ENCODE assay signal across 17 cellular contexts in the genomic region with DNA sequence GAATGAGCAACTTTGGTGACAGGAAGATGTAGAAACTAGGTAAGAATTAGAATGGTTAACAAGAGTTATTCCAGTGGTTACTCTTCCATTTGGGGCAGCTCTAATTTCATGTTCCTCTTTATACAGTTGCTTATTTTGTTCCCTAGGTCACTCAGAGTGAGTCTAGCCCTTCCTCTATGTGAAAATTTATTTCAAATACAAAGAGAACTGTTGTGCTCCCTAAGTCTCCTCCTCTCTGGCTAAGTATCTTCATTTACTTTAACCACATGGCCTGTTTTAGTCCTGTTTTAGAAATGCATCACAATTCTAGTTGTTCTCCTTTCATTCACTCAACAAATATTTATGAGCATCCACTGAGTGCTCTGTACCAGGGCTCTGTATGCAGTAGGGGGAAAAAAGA. TPM values are rescaled to one million over a fixed set of nuclear protein-coding genes. Genes with fewer than 3 reads are reported as not detected.
A peak's percentile ranks its signal among the peaks of the same experiment; 100 is the strongest.
DNase-seq lines count a peak whose midpoint lies in the region; ATAC-seq and TF ChIP-seq lines count a peak whose summit lies in the region.
"Had no signal": no experiment of that assay in that cellular context is flagged by ENCODE, and none has a peak within 500 bp of the region (broad histone marks: within the 10 kb centered on the region; RNA-seq: fewer than 3 reads in every experiment).

No MANE protein-coding gene starts in this region.

- no peak for TF ChIP-seq CTCF in OCI-LY3 (IDR thresholded peaks at IDR 0.05; ENCODE audit: low read depth, low read length)
- no peak for TF ChIP-seq CTCF in nephron progenitor cell (IDR thresholded peaks at IDR 0.05)
- TF ChIP-seq CTCF in heart left ventricle (IDR thresholded peaks at IDR 0.05) = no peak

- peaks cover 4% of the 10 kb centered on the region for H3K27me3 Mint-ChIP-seq in nephron progenitor cell (ENCODE audit: low read depth, poor library complexity)
- H3K27me3 Mint-ChIP-seq: activated naive CD4-positive, alpha-beta T cell treated with anti-CD3 and anti-CD28 coated beads, Interleukin-2, amount 10 ng/mL, durations not matched to agents 7 days and 5 days had no signal

- no peak overlapping the region for H3K4me3 ChIP-seq in OCI-LY3 (ENCODE audit: low read length)
- no peak overlapping the region for H3K4me3 ChIP-seq in heart left ventricle
- H3K4me3 ChIP-seq: skin epidermis had no signal

- H3K4me2 ChIP-seq in OCI-LY3 (ENCODE audit: low read length) = peak overlapping the region; percentile 21; the same call in 1 of the 2 replicates

- no peaks in the 10 kb centered on the region for H4K20me1 ChIP-seq in OCI-LY3 (ENCODE audit: insufficient read depth, low read length)

- H3K27me3 ChIP-seq in OCI-LY3 (ENCODE audit: low read depth, low read length) (peaks cover 3% of the 10 kb centered on the region; the same call in 1 of the 2 replicates), heart left ventricle (no peaks in the 10 kb centered on the region)

- H3K9me3 Mint-ChIP-seq in nephron progenitor cell = no peaks in the 10 kb centered on the region
- H3K9me3 Mint-ChIP-seq: activated naive CD4-positive, alpha-beta T cell treated with anti-CD3 and anti-CD28 coated beads, Interleukin-2, amount 10 ng/mL, durations not matched to agents 7 days and 5 days; T-helper 1 cell treated with Interleukin-12 subunit alpha and Interleukin-12 subunit beta and Interleukin-4 antibody, amounts not matched to agents 30 μg/mL and 1 μg/mL, for 36 hours had no signal

- H3K27ac Mint-ChIP-seq in nephron progenitor cell = peak overlapping the region; percentile 85
- H3K27ac Mint-ChIP-seq: activated naive CD4-positive, alpha-beta T cell treated with anti-CD3 and anti-CD28 coated beads, Interleukin-2, amount 10 ng/mL, durations not matched to agents 7 days and 5 days; T-helper 1 cell treated with Interleukin-12 subunit alpha and Interleukin-12 subunit beta and Interleukin-4 antibody, amounts not matched to agents 30 μg/mL and 1 μg/mL, for 36 hours had no signal

- no peak overlapping the region for H3K9ac ChIP-seq in OCI-LY3 (ENCODE audit: low read length)

- H3K4me1 ChIP-seq in OCI-LY3 (ENCODE audit: low read length) (peaks cover 17% of the 10 kb centered on the region), heart left ventricle (peaks cover 0 to 9% (median 2%) of the 10 kb centered on the region in 12 donors)
- H3K4me1 ChIP-seq: Caco-2 had no signal

- intact Hi-C loops in heart left ventricle (cut with DNase I) = no loop called here

- no peaks in the 10 kb centered on the region for H3K79me2 ChIP-seq in OCI-LY3 (ENCODE audit: low read length)

- ATAC-seq in GM18505 (IDR thresholded peaks at IDR 0.05; ENCODE audit: unreplicated experiment) = peak; percentile 18
- peak; percentile 28 for ATAC-seq in HG02610 (IDR thresholded peaks at IDR 0.05; ENCODE audit: unreplicated experiment)
- ATAC-seq in heart left ventricle = no peak
- ATAC-seq: HepG2 had no signal

- H3K9me3 ChIP-seq in OCI-LY3 (ENCODE audit: insufficient read depth, low read length) = no peaks in the 10 kb centered on the region; the same call in 1 of the 2 replicates
- H3K9me3 ChIP-seq in heart left ventricle = no peaks in the 10 kb centered on the region
- H3K9me3 ChIP-seq: Caco-2 had no signal

- no peaks in the 10 kb centered on the region for H3K36me3 Mint-ChIP-seq in nephron progenitor cell (ENCODE audit: low read depth)
- H3K36me3 Mint-ChIP-seq: activated naive CD4-positive, alpha-beta T cell treated with anti-CD3 and anti-CD28 coated beads, Interleukin-2, amount 10 ng/mL, durations not matched to agents 7 days and 5 days had no signal

- DNase-seq in nephron progenitor cell = no peak
- no peak for DNase-seq in GM19240 (ENCODE audit: insufficient read length, low spot score)
- DNase-seq in activated naive CD4-positive, alpha-beta T cell (lab: John Stamatoyannopoulos, UW) = no peak
- DNase-seq in amniotic stem cell (lab: John Stamatoyannopoulos, UW) = no peak
- no peak for DNase-seq in heart left ventricle
- DNase-seq: activated CD4-positive, alpha-beta T cell treated with anti-CD3 and anti-CD28 coated beads for 1 hour; activated naive CD4-positive, alpha-beta T cell treated with anti-CD3 and anti-CD28 coated beads, Interleukin-2, amount 10 ng/mL, durations not matched to agents 7 days and 5 days; Caco-2; effector CD4-positive, alpha-beta T cell; GDM1; stimulated activated naive CD4-positive, alpha-beta T cell treated with Interleukin-2 at 50 U/mL for 16 hours had no signal

- H3K27ac ChIP-seq in OCI-LY3 (ENCODE audit: low read length) = no peak overlapping the region
- H3K27ac ChIP-seq in heart left ventricle = no peak overlapping the region

- H2AFZ ChIP-seq in OCI-LY3 (ENCODE audit: low read depth, low read length) = no peak overlapping the region

- H3K4me1 Mint-ChIP-seq in nephron progenitor cell = peaks cover 57% of the 10 kb centered on the region

- TF ChIP-seq POLR2A in GM18505 (IDR thresholded peaks at IDR 0.05; ENCODE audit: borderline replicate concordance, extremely low read depth, insufficient read depth, insufficient read length) = no peak
- TF ChIP-seq POLR2A in heart left ventricle (IDR thresholded peaks at IDR 0.05) = no peak

- H3K4me3 Mint-ChIP-seq in nephron progenitor cell = no peak overlapping the region
- H3K4me3 Mint-ChIP-seq: activated naive CD4-positive, alpha-beta T cell treated with anti-CD3 and anti-CD28 coated beads, Interleukin-2, amount 10 ng/mL, durations not matched to agents 7 days and 5 days; T-helper 1 cell treated with Interleukin-12 subunit alpha and Interleukin-12 subunit beta and Interleukin-4 antibody, amounts not matched to agents 30 μg/mL and 1 μg/mL, for 36 hours had no signal

- H3K36me3 ChIP-seq in OCI-LY3 (replicated peaks; ENCODE audit: low read depth, low read length) (no peaks in the 10 kb centered on the region), heart left ventricle (no peaks in the 10 kb centered on the region)

RNA-seq across cellular contexts. Expression of a gene that starts 51.1 kb away (rescaled TPM):
- 100 to 1,000 TPM in 1 of 9 donors, 10 to 100 TPM in 8; 52.4 to 157 (median 72.8) TPM for total RNA-seq in heart left ventricle
- 10 to 100 TPM; 12.8 to 76.3 TPM for polyA plus RNA-seq in heart left ventricle

Comparison
In these comparisons a context has a peak if more than half of its experiments do, and no peak if none do; other contexts are left out.
1. ATAC-seq: peak in GM18505 (single experiment) and HG02610 (single experiment); none in heart left ventricle (0 of 4).